Comparison of ENCODE assay signal across 27 cellular contexts in the genomic region with DNA sequence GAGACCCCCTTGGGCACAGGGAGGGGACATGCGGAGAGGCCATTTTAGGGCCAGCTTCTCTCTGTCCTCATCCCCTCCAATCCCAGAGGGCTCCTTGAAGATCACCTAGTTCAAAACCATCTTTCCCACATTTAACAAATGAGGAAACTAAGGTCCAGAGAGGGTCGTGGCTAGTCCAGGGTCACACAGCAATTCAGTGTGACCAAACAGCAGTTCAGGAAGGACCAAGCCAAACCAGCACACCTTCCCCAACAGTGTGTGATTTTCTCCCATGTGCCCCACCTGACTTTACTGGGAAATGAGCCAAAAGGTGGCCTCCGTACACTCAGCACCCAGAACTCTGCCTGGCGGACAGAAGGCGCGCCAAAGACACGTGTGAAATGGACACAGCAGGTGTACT. TPM values are rescaled to one million over a fixed set of nuclear protein-coding genes. Genes with fewer than 3 reads are reported as not detected.
"Had no signal": no experiment of that assay in that cellular context is flagged by ENCODE, and none has a peak within 500 bp of the region (broad histone marks: within the 10 kb centered on the region; RNA-seq: fewer than 3 reads in every experiment).

No MANE protein-coding gene starts in this region.

- H3K4me2 ChIP-seq: PC-9 had no signal

- DNase-seq: activated CD4-positive, alpha-beta T cell treated with anti-CD3 and anti-CD28 coated beads for 48 hours; activated CD4-positive, alpha-beta T cell treated with anti-CD3 and anti-CD28 coated beads, Interleukin-2, amount 50 U/mL, for 4 hours; activated CD4-positive, CD25-positive, alpha-beta regulatory T cell treated with anti-CD3 and anti-CD28 coated beads, Interleukin-2, amount 50 U/mL, for 72 hours; activated CD8-positive, alpha-beta memory T cell treated with anti-CD3 and anti-CD28 coated beads, Interleukin-2, amount 50 U/mL, for 48 hours; activated CD8-positive, alpha-beta T cell treated with anti-CD3 and anti-CD28 coated beads, Interleukin-2, amount 10 ng/mL, durations not matched to agents 7 days and 5 days; activated naive CD4-positive, alpha-beta T cell treated with anti-CD3 and anti-CD28 coated beads, Interleukin-2, amount 50 U/mL, for 16 hours; activated naive CD8-positive, alpha-beta T cell treated with anti-CD3 and anti-CD28 coated beads, Interleukin-2, amount 10 ng/mL, durations not matched to agents 7 days and 5 days; activated T-cell treated with anti-CD3 and anti-CD28 coated beads, Interleukin-2, amount 50 U/mL, for 1 hour; adrenal gland; anterior cingulate cortex; caudate nucleus; KG1; MV-4-11; NCI-H1105; NCI-H1436; NCI-H1694 treated with DMSO at 0.1 percent for 48 hours; NCI-H2029 treated with DMSO at 0.1 percent for 48 hours; NCI-H446 treated with DMSO at 0.1 percent for 48 hours; NCI-H524 treated with DMSO at 0.1 percent for 48 hours; NCI-H774; PC-9; SIG-M5; T-helper 17 cell; T-helper 9 cell had no signal

- H3K36me3 ChIP-seq: adrenal gland, breast epithelium had no signal

- H3K4me1 ChIP-seq: adrenal gland, breast epithelium had no signal

- H3K4me3 ChIP-seq: adrenal gland, breast epithelium, PC-9 had no signal

- H3K9me3 ChIP-seq: adrenal gland, breast epithelium had no signal

- H2AFZ ChIP-seq: PC-9 had no signal

- H3K27me3 ChIP-seq: adrenal gland had no signal

- ATAC-seq: activated CD8-positive, alpha-beta T cell treated with anti-CD3 and anti-CD28 coated beads, Interleukin-2, amount 10 ng/mL, durations not matched to agents 7 days and 5 days; T-helper 17 cell; WTC11 had no signal

- H3K27ac ChIP-seq: adrenal gland, breast epithelium, PC-9 had no signal

RNA-seq across cellular contexts. Expression of gene CACNA1I, which starts 51.3 kb away (rescaled TPM):
- total RNA-seq: LHCN-M2 had no signal
